8 cellular contexts compared by ENCODE assay signal in the genomic region with DNA sequence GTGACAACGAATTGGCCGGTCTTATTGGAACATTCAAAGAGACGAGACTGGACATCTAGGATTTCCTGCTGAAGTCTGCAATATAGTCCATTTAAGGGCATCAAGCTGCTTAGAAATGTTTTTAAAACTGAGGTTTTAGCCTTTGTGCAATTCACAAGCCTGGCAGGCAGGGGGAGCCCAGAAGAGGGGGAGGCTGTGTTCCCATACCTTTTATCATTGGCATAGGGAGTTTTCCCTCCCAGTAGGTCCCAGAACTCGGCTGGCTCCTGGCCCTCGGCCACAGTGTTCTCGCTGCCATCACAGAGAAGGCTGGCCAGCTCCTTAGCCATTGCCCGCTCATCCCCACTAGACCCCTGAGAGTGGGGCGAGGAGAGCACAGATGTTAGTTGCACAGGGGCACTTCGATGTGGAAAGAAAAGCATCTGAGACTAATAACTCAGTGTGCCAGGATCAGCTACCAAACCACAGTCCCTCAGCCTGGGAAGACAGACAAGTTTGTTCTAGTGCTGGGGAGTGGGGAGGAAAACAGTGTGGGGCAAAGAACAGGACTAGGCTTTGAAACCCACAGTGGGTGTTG. TPM values are rescaled to one million over a fixed set of nuclear protein-coding genes. Genes with fewer than 3 reads are reported as not detected.
DNase-seq lines count a peak whose midpoint lies in the region; ATAC-seq and TF ChIP-seq lines count a peak whose summit lies in the region.

No MANE protein-coding gene starts in this region.

- intact Hi-C loops in CD4-positive, alpha-beta T cell (cut with DNase I, micrococcal nuclease), result loop anchor here (1.0 to 2.0 kb wide), 3 partner anchors 44 to 102 kb away; no protein-coding TSS in a partner anchor

- in situ Hi-C loops in HAP-1 (cut with MboI; ENCODE audit: low sequenced_read_pairs), result no loop called here
- in situ Hi-C loops in astrocyte of the cerebellum (cut with HindIII; ENCODE audit: low sequenced_read_pairs), result no loop called here

- no peaks in the 10 kb centered on the region for H3K9me3 ChIP-seq in CD4-positive, alpha-beta T cell (ENCODE audit: control insufficient read depth, low read length)
- no peaks in the 10 kb centered on the region for H3K9me3 ChIP-seq in HAP-1

- no peak overlapping the region for H3K27ac Mint-ChIP-seq in CD4-positive, alpha-beta T cell

- H3K27me3 ChIP-seq in CD4-positive, alpha-beta T cell (ENCODE audit: control insufficient read depth, insufficient read depth, low read length), result no peaks in the 10 kb centered on the region
- H3K27me3 ChIP-seq in HAP-1 (ENCODE audit: low read depth), result no peaks in the 10 kb centered on the region

- no peaks in the 10 kb centered on the region for H3K4me1 ChIP-seq in HAP-1

- H3K27ac ChIP-seq in CD4-positive, alpha-beta T cell (ENCODE audit: low read depth, low read length), result no peak overlapping the region

- DNase-seq in CD4-positive, alpha-beta T cell, result peak in 9 of 10 experiments; percentile 10 to 54 (median 22)
- DNase-seq in HAP-1 (ENCODE audit: low spot score in 2 of 2), result peak; percentile 42 to 66
- DNase-seq in OCI-M1 (lab: John Stamatoyannopoulos, UW), result peak; percentile 41
- DNase-seq in astrocyte of the cerebellum (ENCODE audit: low read depth), result peak; percentile 16
- DNase-seq in iPS DF 4.7 (ENCODE audit: extremely low read depth, low spot score), result peak; percentile 60
- peak; percentile 8 to 13 for DNase-seq in stimulated activated CD4-positive, alpha-beta T cell treated with anti-CD3 and anti-CD28 coated beads, Interleukin-2, amount 100 ng/mL, for 48 hours
- DNase-seq in NCI-H128 (lab: John Stamatoyannopoulos, UW; ENCODE audit: unreplicated experiment), result no peak

- H3K4me3 Mint-ChIP-seq in CD4-positive, alpha-beta T cell, result no peak overlapping the region

- peaks cover 3% of the 10 kb centered on the region for H3K36me3 ChIP-seq in HAP-1 (replicated peaks)

- peaks cover 61% of the 10 kb centered on the region for H3K36me3 Mint-ChIP-seq in CD4-positive, alpha-beta T cell (ENCODE audit: low read depth)

- H3K4me1 Mint-ChIP-seq in CD4-positive, alpha-beta T cell (ENCODE audit: low read depth), result no peaks in the 10 kb centered on the region

- H3K9me3 Mint-ChIP-seq in CD4-positive, alpha-beta T cell, result no peaks in the 10 kb centered on the region

- ATAC-seq in CD4-positive, alpha-beta T cell (ENCODE audit: poor library complexity), result no peak
- no peak for ATAC-seq in GM19467 (IDR thresholded peaks at IDR 0.05; ENCODE audit: unreplicated experiment)

- H3K4me3 ChIP-seq in HAP-1, result no peak overlapping the region
- H3K4me3 ChIP-seq in astrocyte of the cerebellum (ENCODE audit: low read depth, low read length), result no peak overlapping the region

- POLR2A ChIA-PET in CD4-positive, alpha-beta T cell (lab: Charles Lee), result interaction anchor here (0.7 to 1.5 kb wide), 3 partner anchors 21 to 96 kb away, joined by 3 to 4 read pairs (median 3); partner anchors contain the start of gene TSFM

- TF ChIP-seq CTCF in CD4-positive, alpha-beta T cell (IDR thresholded peaks at IDR 0.05), result peak; percentile 76
- peak; percentile 83 for TF ChIP-seq CTCF in astrocyte of the cerebellum (IDR thresholded peaks at IDR 0.05; ENCODE audit: low read depth, low read length, missing control alignments)

- no peaks in the 10 kb centered on the region for H3K27me3 Mint-ChIP-seq in CD4-positive, alpha-beta T cell

- CTCF ChIA-PET in CD4-positive, alpha-beta T cell (lab: Charles Lee), result interaction anchor here (0.9 to 2.2 kb wide), 9 partner anchors 9 to 102 kb away, joined by 3 to 11 read pairs (median 4); partner anchors contain the start of gene TSFM

RNA-seq across cellular contexts. Expression of gene AVIL, which starts 15.1 kb away (rescaled TPM):
- 1 to 10 TPM in 1 of 2 experiments, under 1 TPM in 1; 0.60 to 1.2 TPM for total RNA-seq in CD4-positive, alpha-beta T cell

RNA-seq across cellular contexts. Expression of gene TSFM, which starts 20.8 kb away (rescaled TPM):
- 10 to 100 TPM; 25.8 to 26.9 TPM for total RNA-seq in CD4-positive, alpha-beta T cell

RNA-seq across cellular contexts. Expression of gene EEF1AKMT3, which starts 31.0 kb away (rescaled TPM):
- total RNA-seq in CD4-positive, alpha-beta T cell, result 1 to 10 TPM; 1.1 to 1.4 TPM

RNA-seq across cellular contexts. Expression of gene METTL1, which starts 31.5 kb away (rescaled TPM):
- 10 to 100 TPM in 1 of 2 experiments, 1 to 10 TPM in 1; 9.3 to 12.0 TPM for total RNA-seq in CD4-positive, alpha-beta T cell

RNA-seq across cellular contexts. Expression of gene CYP27B1, which starts 36.5 kb away (rescaled TPM):
- 1 to 10 TPM; 1.0 to 1.4 TPM for total RNA-seq in CD4-positive, alpha-beta T cell
